Comparison of ENCODE assay signal across 23 cellular contexts in genomic region chr2:158882297-158882696, GRCh38.
DNase-seq lines count a peak whose midpoint lies in the region; ATAC-seq and TF ChIP-seq lines count a peak whose summit lies in the region.
"Had no signal": no experiment of that assay in that cellular context is flagged by ENCODE, and none has a peak within 500 bp of the region (broad histone marks: within the 10 kb centered on the region; RNA-seq: fewer than 3 reads in every experiment).

No MANE protein-coding gene starts in this region.

- H3K9me3 Mint-ChIP-seq in Caco-2 (ENCODE audit: unreplicated experiment) (no peaks in the 10 kb centered on the region), mesothelial cell of epicardium (no peaks in the 10 kb centered on the region)
- H3K9me3 Mint-ChIP-seq: CD4-positive, alpha-beta memory T cell; CD4-positive, CD25-positive, alpha-beta regulatory T cell had no signal

- CTCF ChIA-PET in Caco-2 (lab: Charles Lee): interaction anchor here (1.6 kb wide), 1 partner anchor 154 kb away, joined by 3 read pairs; no protein-coding TSS in a partner anchor

- H3K79me2 ChIP-seq in DND-41 (ENCODE audit: insufficient read depth, low read length): no peaks in the 10 kb centered on the region

- no peak for ATAC-seq in DND-41 (ENCODE audit: insufficient read depth, low read depth)
- no peak for ATAC-seq in heart left ventricle

- no TSS peak for BruUV-seq in Caco-2 (replicated peaks; lab: Mats Ljungman, UMichigan)

- H3K4me3 ChIP-seq in Caco-2 (ENCODE audit: low read depth, low read length) (no peak overlapping the region), DND-41 (ENCODE audit: low read depth in 1 of 2, low read length in 2 of 2) (no peak overlapping the region), heart left ventricle (no peak overlapping the region)
- H3K4me3 ChIP-seq: BLaER1 had no signal

- H3K9me3 ChIP-seq in Caco-2: no peaks in the 10 kb centered on the region
- no peaks in the 10 kb centered on the region for H3K9me3 ChIP-seq in DND-41 (ENCODE audit: insufficient read depth, low read length, severe bottlenecking)
- H3K9me3 ChIP-seq in heart left ventricle: no peaks in the 10 kb centered on the region
- H3K9me3 ChIP-seq: BE2C, BLaER1 had no signal

- peak overlapping the region; percentile 23 for H3K27ac Mint-ChIP-seq in Caco-2 (ENCODE audit: unreplicated experiment)
- peak overlapping the region; percentile 21 for H3K27ac Mint-ChIP-seq in mesothelial cell of epicardium
- H3K27ac Mint-ChIP-seq: CD14-positive monocyte; CD4-positive, alpha-beta memory T cell; CD4-positive, CD25-positive, alpha-beta regulatory T cell; CD8-positive, alpha-beta memory T cell had no signal

- H3K27ac ChIP-seq in DND-41 (ENCODE audit: low read length): no peak overlapping the region
- H3K27ac ChIP-seq in heart left ventricle: no peak overlapping the region
- H3K27ac ChIP-seq: BLaER1 had no signal

- WGBS in heart left ventricle, 4 donors: 84 to 89% (median 87%) methylated on average over 8 of the region's 8 CpGs

- H3K4me3 Mint-ChIP-seq in Caco-2 (ENCODE audit: unreplicated experiment) (no peak overlapping the region), mesothelial cell of epicardium (no peak overlapping the region)
- H3K4me3 Mint-ChIP-seq: CD14-positive monocyte; CD4-positive, alpha-beta memory T cell; CD4-positive, CD25-positive, alpha-beta regulatory T cell; CD8-positive, alpha-beta memory T cell had no signal

- no peaks in the 10 kb centered on the region for H3K36me3 ChIP-seq in Caco-2 (ENCODE audit: control insufficient read depth, insufficient read depth, low read length)
- H3K36me3 ChIP-seq in DND-41 (ENCODE audit: insufficient read depth, low read length): no peaks in the 10 kb centered on the region
- H3K36me3 ChIP-seq in heart left ventricle: no peaks in the 10 kb centered on the region
- H3K36me3 ChIP-seq: BE2C, BLaER1 had no signal

- H3K36me3 Mint-ChIP-seq in Caco-2 (ENCODE audit: insufficient read depth, unreplicated experiment): peaks cover 10% of the 10 kb centered on the region
- no peaks in the 10 kb centered on the region for H3K36me3 Mint-ChIP-seq in mesothelial cell of epicardium
- H3K36me3 Mint-ChIP-seq: CD14-positive monocyte; CD4-positive, alpha-beta memory T cell; CD4-positive, CD25-positive, alpha-beta regulatory T cell; CD8-positive, alpha-beta memory T cell had no signal

- no peak for TF ChIP-seq POLR2A in heart left ventricle (IDR thresholded peaks at IDR 0.05)

- H3K9ac ChIP-seq in DND-41 (ENCODE audit: low read depth, low read length): no peak overlapping the region
- H3K9ac ChIP-seq: BLaER1 had no signal

- intact Hi-C loops in Caco-2 (cut with micrococcal nuclease; ENCODE audit: unreplicated experiment) (no loop called here), heart left ventricle (cut with DNase I) (no loop called here)

- TF ChIP-seq CTCF in Caco-2 (IDR thresholded peaks at IDR 0.05; ENCODE audit: insufficient read depth in 1 of 2, low read depth in 1 of 2, low read length in 1 of 2, severe bottlenecking in 1 of 2, unreplicated experiment in 1 of 2): no peak
- no peak for TF ChIP-seq CTCF in DND-41 (IDR thresholded peaks at IDR 0.05; ENCODE audit: borderline replicate concordance, extremely low read depth, low read length, poor library complexity, severe bottlenecking)
- TF ChIP-seq CTCF in mesothelial cell of epicardium (IDR thresholded peaks at IDR 0.05; ENCODE audit: unreplicated experiment): no peak
- TF ChIP-seq CTCF in heart left ventricle (IDR thresholded peaks at IDR 0.05): no peak

- POLR2A ChIA-PET in Caco-2 (lab: Charles Lee): no interaction called here

- H3K27me3 ChIP-seq in Caco-2 (replicated peaks; ENCODE audit: control insufficient read depth, insufficient read depth, low read length) (no peaks in the 10 kb centered on the region), DND-41 (ENCODE audit: insufficient read depth, low read length, poor library complexity) (no peaks in the 10 kb centered on the region), heart left ventricle (no peaks in the 10 kb centered on the region)
- H3K27me3 ChIP-seq: BE2C, BLaER1 had no signal

- H3K4me1 ChIP-seq in Caco-2: peaks cover 11% of the 10 kb centered on the region
- H3K4me1 ChIP-seq in DND-41 (ENCODE audit: insufficient read depth, low read length): peaks cover 8% of the 10 kb centered on the region
- H3K4me1 ChIP-seq in heart left ventricle: no peaks in the 10 kb centered on the region
- H3K4me1 ChIP-seq: BE2C, BLaER1 had no signal

- H3K4me2 ChIP-seq in DND-41 (ENCODE audit: insufficient read depth, low read length): no peak overlapping the region
- H3K4me2 ChIP-seq: BLaER1 had no signal

- peaks cover 26% of the 10 kb centered on the region for H3K4me1 Mint-ChIP-seq in Caco-2 (ENCODE audit: low read depth, unreplicated experiment)
- H3K4me1 Mint-ChIP-seq in mesothelial cell of epicardium: peaks cover 35% of the 10 kb centered on the region
- H3K4me1 Mint-ChIP-seq: CD14-positive monocyte; CD4-positive, alpha-beta memory T cell; CD4-positive, CD25-positive, alpha-beta regulatory T cell; CD8-positive, alpha-beta memory T cell had no signal

- H3K27me3 Mint-ChIP-seq in Caco-2 (ENCODE audit: insufficient read depth, unreplicated experiment) (no peaks in the 10 kb centered on the region), mesothelial cell of epicardium (ENCODE audit: low read depth) (no peaks in the 10 kb centered on the region)
- H3K27me3 Mint-ChIP-seq: CD4-positive, CD25-positive, alpha-beta regulatory T cell had no signal

- H2AFZ ChIP-seq in DND-41 (ENCODE audit: low read depth, low read length): no peak overlapping the region

- DNase-seq in Caco-2 (no peak), DND-41 (peak; percentile 48), SW480 (ENCODE audit: low spot score) (peak; percentile 95), mesothelial cell of epicardium (ENCODE audit: low spot score in 2 of 2, unreplicated experiment in 2 of 2) (no peak), NCI-H2196 (lab: John Stamatoyannopoulos, UW; ENCODE audit: unreplicated experiment) (no peak), heart left ventricle (no peak), NCI-H510A treated with DMSO at 0.1 percent for 48 hours (lab: John Stamatoyannopoulos, UW) (no peak), NCI-H524 treated with DMSO at 0.1 percent for 48 hours (lab: John Stamatoyannopoulos, UW) (no peak)
- DNase-seq: 8988T; ACHN; BE2C; C1 segment of cervical spinal cord; Calu3; CD4-positive, alpha-beta memory T cell; CD4-positive, CD25-positive, alpha-beta regulatory T cell; CD8-positive, alpha-beta memory T cell; COR-L47; DMS153; DMS53; DMS79; GF-D8 had no signal

- H4K20me1 ChIP-seq in DND-41 (ENCODE audit: insufficient read depth, low read length): no peaks in the 10 kb centered on the region
- H4K20me1 ChIP-seq: BLaER1 had no signal

Comparison
In these comparisons a context has a peak if more than half of its experiments do, and no peak if none do; other contexts are left out.
1. DNase-seq: peak in DND-41 (single experiment) and SW480 (single experiment); none in Caco-2 (0 of 2), mesothelial cell of epicardium (0 of 2), NCI-H2196 (single experiment), heart left ventricle (0 of 5), NCI-H510A treated with DMSO at 0.1 percent for 48 hours (single experiment) and NCI-H524 treated with DMSO at 0.1 percent for 48 hours (single experiment).